29 cellular contexts compared by ENCODE assay signal in genomic region chr18:49764032-49764431, GRCh38. TPM values are rescaled to one million over a fixed set of nuclear protein-coding genes. Genes with fewer than 3 reads are reported as not detected.
DNase-seq lines count a peak whose midpoint lies in the region; ATAC-seq, FAIRE-seq and TF ChIP-seq lines count a peak whose summit lies in the region.
"Had no signal": no experiment of that assay in that cellular context is flagged by ENCODE, and none has a peak within 500 bp of the region (broad histone marks: within the 10 kb centered on the region; RNA-seq: fewer than 3 reads in every experiment).

No MANE protein-coding gene starts in this region.

- H3K27ac Mint-ChIP-seq in natural killer cell treated with Interleukin-12 subunit alpha and Interleukin-12 subunit beta and Interleukin-15 and Interleukin-18, amount 100 ng/mL, for 72 hours = no peak overlapping the region
- H3K27ac Mint-ChIP-seq in activated CD4-positive, alpha-beta T cell treated with anti-CD3 and anti-CD28 coated beads for 36 hours = no peak overlapping the region
- H3K27ac Mint-ChIP-seq: activated T-cell treated with anti-CD3 and anti-CD28 coated beads, Interleukin-2, amount 50 U/mL, for 24 hours; IgD-negative memory B cell; nephron progenitor cell had no signal

- BruUV-seq in endothelial cell of umbilical vein (replicated peaks; lab: Mats Ljungman, UMichigan) = no TSS peak

- no peaks in the 10 kb centered on the region for H3K9me3 Mint-ChIP-seq in natural killer cell treated with Interleukin-12 subunit alpha and Interleukin-12 subunit beta and Interleukin-15 and Interleukin-18, amount 100 ng/mL, for 72 hours
- H3K9me3 Mint-ChIP-seq in activated CD4-positive, alpha-beta T cell treated with anti-CD3 and anti-CD28 coated beads for 36 hours (ENCODE audit: low read depth) = no peaks in the 10 kb centered on the region
- H3K9me3 Mint-ChIP-seq: activated T-cell treated with anti-CD3 and anti-CD28 coated beads, Interleukin-2, amount 50 U/mL, for 24 hours; central memory CD8-positive, alpha-beta T cell; IgD-negative memory B cell; nephron progenitor cell had no signal

- H3K9ac ChIP-seq in endothelial cell of umbilical vein (replicated peaks; ENCODE audit: extremely low read depth, insufficient read depth, low read length) = no peak overlapping the region

- H3K36me3 ChIP-seq in endothelial cell of umbilical vein (ENCODE audit: control insufficient read depth in 2 of 2, extremely low read depth in 1 of 2, insufficient read depth in 2 of 2, low read length in 2 of 2) = no peaks in the 10 kb centered on the region
- H3K36me3 ChIP-seq: adrenal gland, pancreas, Peyer's patch, right atrium auricular region, SJCRH30 had no signal

- H3K27me3 Mint-ChIP-seq in natural killer cell treated with Interleukin-12 subunit alpha and Interleukin-12 subunit beta and Interleukin-15 and Interleukin-18, amount 100 ng/mL, for 72 hours = peaks cover 0 to 4% of the 10 kb centered on the region in 2 donors
- no peaks in the 10 kb centered on the region for H3K27me3 Mint-ChIP-seq in activated CD4-positive, alpha-beta T cell treated with anti-CD3 and anti-CD28 coated beads for 36 hours
- H3K27me3 Mint-ChIP-seq: central memory CD8-positive, alpha-beta T cell had no signal

- peaks cover 0 to 10% of the 10 kb centered on the region in 2 donors for H3K4me1 Mint-ChIP-seq in natural killer cell treated with Interleukin-12 subunit alpha and Interleukin-12 subunit beta and Interleukin-15 and Interleukin-18, amount 100 ng/mL, for 72 hours (ENCODE audit: low read depth in 2 of 2)
- H3K4me1 Mint-ChIP-seq in activated CD4-positive, alpha-beta T cell treated with anti-CD3 and anti-CD28 coated beads for 36 hours = peaks cover 7% of the 10 kb centered on the region
- H3K4me1 Mint-ChIP-seq: central memory CD8-positive, alpha-beta T cell; IgD-negative memory B cell had no signal

- no peak for TF ChIP-seq POLR2A in endothelial cell of umbilical vein (IDR thresholded peaks at IDR 0.05; ENCODE audit: low read depth, low read length)

- no peak overlapping the region for H3K27ac ChIP-seq in endothelial cell of umbilical vein (ENCODE audit: insufficient read depth, low read depth, low read length)
- H3K27ac ChIP-seq: adrenal gland, C4-2B, pancreas, Peyer's patch, right atrium auricular region, SJCRH30 had no signal

- no peak overlapping the region for H2AFZ ChIP-seq in endothelial cell of umbilical vein (ENCODE audit: low read depth, low read length)

- no peaks in the 10 kb centered on the region for H3K79me2 ChIP-seq in endothelial cell of umbilical vein (ENCODE audit: control insufficient read depth, insufficient read depth, low read length)

- POLR2A ChIA-PET in endothelial cell of umbilical vein (lab: Charles Lee) = no interaction called here
- POLR2A ChIA-PET in activated CD4-positive, alpha-beta T cell treated with anti-CD3 and anti-CD28 coated beads for 36 hours (lab: Charles Lee) = no interaction called here

- H3K9me1 ChIP-seq in endothelial cell of umbilical vein (replicated peaks; ENCODE audit: control insufficient read depth, extremely low read depth, insufficient read depth, low read length) = no peaks in the 10 kb centered on the region

- ATAC-seq in SK-N-SH treated with all-trans-retinoic acid at 6 μM for 48 hours (peak; percentile 78), GM19452 (IDR thresholded peaks at IDR 0.05; ENCODE audit: unreplicated experiment) (no peak), GM21737 (IDR thresholded peaks at IDR 0.05; ENCODE audit: unreplicated experiment) (no peak)
- no peak for ATAC-seq in natural killer cell treated with Interleukin-12 subunit alpha and Interleukin-12 subunit beta and Interleukin-15 and Interleukin-18, amount 100 ng/mL, for 72 hours
- no peak for ATAC-seq in activated CD4-positive, alpha-beta T cell treated with anti-CD3 and anti-CD28 coated beads for 36 hours
- ATAC-seq: pancreas; stimulated activated naive CD8-positive, alpha-beta T cell treated with anti-CD3 and anti-CD28 coated beads, Interleukin-15, Interleukin-2, amounts not matched to agents 100 U/mL and 50 U/mL, for 24 hours had no signal

- no peaks in the 10 kb centered on the region for H3K9me3 ChIP-seq in endothelial cell of umbilical vein (replicated peaks; ENCODE audit: control insufficient read depth, insufficient read depth, low read length)
- H3K9me3 ChIP-seq: adrenal gland, pancreas, Peyer's patch, right atrium auricular region, SJCRH30 had no signal

- no peaks in the 10 kb centered on the region for H3K36me3 Mint-ChIP-seq in natural killer cell treated with Interleukin-12 subunit alpha and Interleukin-12 subunit beta and Interleukin-15 and Interleukin-18, amount 100 ng/mL, for 72 hours
- H3K36me3 Mint-ChIP-seq in activated CD4-positive, alpha-beta T cell treated with anti-CD3 and anti-CD28 coated beads for 36 hours (ENCODE audit: low read depth) = no peaks in the 10 kb centered on the region
- H3K36me3 Mint-ChIP-seq: IgD-negative memory B cell had no signal

- no peak overlapping the region for H3K4me2 ChIP-seq in endothelial cell of umbilical vein (ENCODE audit: insufficient read depth, low read length)

- no peaks in the 10 kb centered on the region for H3K27me3 ChIP-seq in endothelial cell of umbilical vein (ENCODE audit: control insufficient read depth in 2 of 2, insufficient read depth in 2 of 2, low read length in 2 of 2)
- H3K27me3 ChIP-seq: adrenal gland, pancreas, Peyer's patch, right atrium auricular region, SJCRH30 had no signal

- CTCF ChIA-PET in endothelial cell of umbilical vein (lab: Charles Lee) = interaction anchor here (0.9 to 2.8 kb wide), 4 partner anchors 35 to 253 kb away, joined by 3 to 12 read pairs (median 10); no protein-coding TSS in a partner anchor
- CTCF ChIA-PET in activated CD4-positive, alpha-beta T cell treated with anti-CD3 and anti-CD28 coated beads for 36 hours (lab: Charles Lee) = no interaction called here

- TF ChIP-seq CTCF in endothelial cell of umbilical vein (IDR thresholded peaks at IDR 0.05; ENCODE audit: extremely low read depth in 1 of 2, insufficient read depth in 1 of 2, low read depth in 1 of 2, low read length in 2 of 2) = no peak

- H3K4me3 ChIP-seq in endothelial cell of umbilical vein (replicated peaks in 1 of 3; ENCODE audit: insufficient read depth in 1 of 3, low read depth in 1 of 3, low read length in 3 of 3) = no peak overlapping the region
- H3K4me3 ChIP-seq: adrenal gland, pancreas, Peyer's patch, right atrium auricular region, SJCRH30 had no signal

- no peaks in the 10 kb centered on the region for H4K20me1 ChIP-seq in endothelial cell of umbilical vein (replicated peaks; ENCODE audit: control insufficient read depth, extremely low read depth, insufficient read depth, low read length)

- no peaks in the 10 kb centered on the region for H3K4me1 ChIP-seq in endothelial cell of umbilical vein (ENCODE audit: control insufficient read depth, extremely low read depth, insufficient read depth, low read length)
- H3K4me1 ChIP-seq: adrenal gland, pancreas, Peyer's patch, right atrium auricular region had no signal

- intact Hi-C loops in endothelial cell of umbilical vein (cut with micrococcal nuclease) = no loop called here
- intact Hi-C loops in activated CD4-positive, alpha-beta T cell treated with anti-CD3 and anti-CD28 coated beads for 36 hours (cut with DNase I, micrococcal nuclease) = no loop called here

- no peak overlapping the region for H3K4me3 Mint-ChIP-seq in natural killer cell treated with Interleukin-12 subunit alpha and Interleukin-12 subunit beta and Interleukin-15 and Interleukin-18, amount 100 ng/mL, for 72 hours
- no peak overlapping the region for H3K4me3 Mint-ChIP-seq in activated CD4-positive, alpha-beta T cell treated with anti-CD3 and anti-CD28 coated beads for 36 hours
- H3K4me3 Mint-ChIP-seq: activated T-cell treated with anti-CD3 and anti-CD28 coated beads, Interleukin-2, amount 50 U/mL, for 24 hours; central memory CD8-positive, alpha-beta T cell; IgD-negative memory B cell; nephron progenitor cell had no signal

- dilution Hi-C loops in endothelial cell of umbilical vein (cut with MboI; ENCODE audit: extremely low pct_ligation_motif_present, low sequenced_read_pairs) = no loop called here

- FAIRE-seq in endothelial cell of umbilical vein (lab: Jason Lieb, UNC) = no peak
- FAIRE-seq: frontal cortex, islet of Langerhans, pancreas had no signal

- DNase-seq in EL (peak; percentile 53), endothelial cell of umbilical vein (ENCODE audit: low read depth, low spot score) (peak; percentile 6), mucosa of gallbladder (ENCODE audit: low spot score) (peak; percentile 28)
- DNase-seq in natural killer cell treated with Interleukin-12 subunit alpha and Interleukin-12 subunit beta and Interleukin-15 and Interleukin-18, amount 100 ng/mL, for 72 hours (ENCODE audit: low spot score) = no peak
- DNase-seq in activated CD4-positive, alpha-beta T cell treated with anti-CD3 and anti-CD28 coated beads for 36 hours = no peak
- DNase-seq: ACHN; activated CD4-positive, alpha-beta T cell treated with anti-CD3 and anti-CD28 coated beads for 1 hour; activated CD8-positive, alpha-beta memory T cell treated with anti-CD3 and anti-CD28 coated beads for 24 hours; activated naive CD4-positive, alpha-beta T cell; activated T-cell treated with anti-CD3 and anti-CD28 coated beads, Interleukin-2, amount 50 U/mL, for 24 hours; adrenal gland; Calu3; NCI-H1417 treated with DMSO at 0.1 percent for 48 hours; NCI-H510A; nephron progenitor cell; pancreas; Peyer's patch; SJCRH30; stimulated activated CD4-positive, alpha-beta T cell treated with anti-CD3 and anti-CD28 coated beads, Interleukin-12 subunit alpha, Interleukin-12 subunit beta, amount 100 ng/mL, for 4 hours; stimulated activated naive CD8-positive, alpha-beta T cell treated with anti-CD3 and anti-CD28 coated beads, Interleukin-15, Interleukin-2, amounts not matched to agents 100 U/mL and 50 U/mL, for 24 hours had no signal

TF ChIP-seq in SK-N-SH treated with all-trans-retinoic acid at 6 μM for 48 hours, 23 proteins besides CTCF, POLR2A, EP300 and RAD21 (continues in another document):
- TF ChIP-seq SNAI2 (CRISPR knock-in tag; IDR thresholded peaks at IDR 0.05) (no peak), ZFP3 (CRISPR knock-in tag; IDR thresholded peaks at IDR 0.05) (no peak)

RNA-seq across cellular contexts. Expression of gene ACAA2, which starts 49.3 kb away (rescaled TPM):
- total RNA-seq in endothelial cell of umbilical vein = 44.4 and 44.9 TPM in 2 replicates
- 14.6 and 18.6 TPM in 2 replicates for polyA plus RNA-seq in endothelial cell of umbilical vein
- polyA plus RNA-seq in endothelial cell of umbilical vein (2011; cell fraction: cytosol; rRNA removed) = 21.1 and 22.3 TPM in 2 replicates
- 14.8 and 15.8 TPM in 2 replicates for polyA plus RNA-seq in endothelial cell of umbilical vein (2011; cell fraction: nucleus; rRNA removed)
- 45.8 and 60.4 TPM in 2 replicates for polyA plus RNA-seq in endothelial cell of umbilical vein (2012)
- polyA minus RNA-seq in endothelial cell of umbilical vein = 22.2 and 25.6 TPM in 2 replicates
- 18.2 TPM for polyA minus RNA-seq in endothelial cell of umbilical vein (2011; cell fraction: cytosol; rRNA and poly(A)+ RNA removed)
- polyA minus RNA-seq in endothelial cell of umbilical vein (2011; cell fraction: nucleus; rRNA and poly(A)+ RNA removed) = 6.9 and 7.7 TPM in 2 replicates
- 84.2 TPM for total RNA-seq in mucosa of gallbladder
- total RNA-seq in natural killer cell treated with Interleukin-12 subunit alpha and Interleukin-12 subunit beta and Interleukin-15 and Interleukin-18, amount 100 ng/mL, for 72 hours = 100 to 1,000 TPM in 1 of 2 donors, 10 to 100 TPM in 1; 63.7 to 125 TPM
- total RNA-seq in activated CD4-positive, alpha-beta T cell treated with anti-CD3 and anti-CD28 coated beads for 36 hours = 10 to 100 TPM; 63.4 to 75.2 TPM

Comparison
In these comparisons a context has a peak if more than half of its experiments do, and no peak if none do; other contexts are left out.
1. DNase-seq: peak in EL (single experiment), endothelial cell of umbilical vein (single experiment) and mucosa of gallbladder (single experiment); none in natural killer cell treated with Interleukin-12 subunit alpha and Interleukin-12 subunit beta and Interleukin-15 and Interleukin-18, amount 100 ng/mL, for 72 hours (single experiment) and activated CD4-positive, alpha-beta T cell treated with anti-CD3 and anti-CD28 coated beads for 36 hours (single experiment).